In the genomic region with DNA sequence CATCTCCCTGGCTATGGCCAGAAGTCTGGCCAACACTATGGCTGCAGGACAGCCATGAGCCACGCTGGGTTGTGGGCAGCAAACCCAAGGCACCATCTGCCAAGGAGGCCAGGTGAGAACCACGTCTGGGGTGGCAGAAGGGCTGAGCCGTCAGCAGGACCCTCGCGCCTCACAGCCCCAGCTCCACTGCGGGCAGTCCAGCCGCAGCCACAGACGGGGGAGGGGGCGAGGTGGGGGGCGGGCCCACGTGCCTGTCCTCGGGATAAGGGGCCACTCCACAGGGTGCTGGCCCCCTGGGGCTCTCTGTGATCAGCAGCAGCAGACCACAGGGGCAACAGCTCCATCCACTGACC, we compare ENCODE assay signal across 13 cellular contexts. TPM values are rescaled to one million over a fixed set of nuclear protein-coding genes. Genes with fewer than 3 reads are reported as not detected.
A peak's percentile ranks its signal among the peaks of the same experiment; 100 is the strongest.
DNase-seq lines count a peak whose midpoint lies in the region; ATAC-seq, FAIRE-seq and TF ChIP-seq lines count a peak whose summit lies in the region.
"Had no signal": no experiment of that assay in that cellular context is flagged by ENCODE, and none has a peak within 500 bp of the region (broad histone marks: within the 10 kb centered on the region; RNA-seq: fewer than 3 reads in every experiment).

No MANE protein-coding gene starts in this region.

- H3K14ac ChIP-seq in H1 (ENCODE audit: insufficient read length), result no peak overlapping the region

- no peaks in the 10 kb centered on the region for H3K9me3 ChIP-seq in HEK293 (ENCODE audit: control insufficient read depth, insufficient read depth, low read depth, low read length)
- H3K9me3 ChIP-seq in H1 (ENCODE audit: insufficient read depth in 2 of 2, low read depth in 1 of 2, low read length in 1 of 2), result no peaks in the 10 kb centered on the region; a peak in 1 of 4 replicates
- H3K9me3 ChIP-seq in psoas muscle, result no peaks in the 10 kb centered on the region
- H3K9me3 ChIP-seq: HAP-1, SJCRH30 had no signal

- no peak overlapping the region for H2AK5ac ChIP-seq in H1 (ENCODE audit: low read depth, low read length)

- POLR2A ChIA-PET in HEK293 (lab: Yijun Ruan, JAX), result interaction anchor here (1.0 to 2.0 kb wide), 3 partner anchors 9 to 66 kb away, joined by 3 to 6 read pairs (median 5); no protein-coding TSS in a partner anchor
- POLR2A ChIA-PET in H1 (lab: Charles Lee; ENCODE audit: partially characterized antibody), result interaction anchor here (0.6 to 5.9 kb wide), 3 partner anchors 7 to 212 kb away, joined by 3 to 41 read pairs (median 3); partner anchors contain the start of gene BAIAP2

- peaks cover 0 to 2% (median under 1%) of the 10 kb centered on the region in 4 experiments; a peak in 5 of 7 replicates for H3K27me3 ChIP-seq in H1 (replicated peaks in 1 of 4; ENCODE audit: control insufficient read depth in 3 of 4, extremely low read depth in 1 of 4, insufficient read depth in 3 of 4, low read length in 3 of 4)
- H3K27me3 ChIP-seq in psoas muscle (ENCODE audit: insufficient read depth in 3 of 3, low read length in 2 of 3), result peaks cover 0 to 36% (median 17%) of the 10 kb centered on the region in 3 donors

- H2BK12ac ChIP-seq in H1 (ENCODE audit: low read depth, low read length), result peak overlapping the region; percentile 17; the same call in 1 of the 2 replicates

- H3K4me1 ChIP-seq in HEK293 (ENCODE audit: control insufficient read depth, insufficient read depth, low read length) (no peaks in the 10 kb centered on the region), H1 (replicated peaks in 1 of 4; ENCODE audit: control insufficient read depth in 3 of 4, insufficient read depth in 4 of 4, low read length in 3 of 4) (peaks cover 0 to 4% (median under 1%) of the 10 kb centered on the region in 4 experiments; a peak in 2 of 7 replicates), psoas muscle (peaks cover 25% of the 10 kb centered on the region)
- H3K4me1 ChIP-seq: HAP-1, SJCRH30 had no signal

- no peak overlapping the region for H3K9ac ChIP-seq in H1 (replicated peaks in 1 of 4; ENCODE audit: extremely low read depth in 1 of 4, low read depth in 3 of 4, low read length in 3 of 4)

- no peak overlapping the region; the same call in 1 of the 2 replicates for H2BK15ac ChIP-seq in H1 (ENCODE audit: low read length)

- H4K20me1 ChIP-seq in H1 (replicated peaks in 1 of 2; ENCODE audit: control insufficient read depth in 1 of 2, insufficient read depth in 2 of 2, low read length in 2 of 2), result peaks cover 0 to 5% of the 10 kb centered on the region in 2 experiments

- H3K23me2 ChIP-seq in H1 (ENCODE audit: low read depth, low read length), result no peaks in the 10 kb centered on the region

- H2BK120ac ChIP-seq in H1 (replicated peaks; ENCODE audit: low read depth, low read length), result no peak overlapping the region

- intact Hi-C loops in psoas muscle (cut with DNase I), result loop anchor here in 1 of 2 donors (10.0 kb wide), 1 partner anchor 216 kb away; no protein-coding TSS in a partner anchor

- TF ChIP-seq CTCF in HEK293 (tag by site-specific recombination; IDR thresholded peaks at IDR 0.05) (no peak), H1 (IDR thresholded peaks at IDR 0.05; ENCODE audit: control extremely low read depth in 1 of 3, insufficient read depth in 1 of 3, low read depth in 1 of 3, low read length in 3 of 3) (no peak), psoas muscle (IDR thresholded peaks at IDR 0.05) (no peak)

- FAIRE-seq in H1 (lab: Jason Lieb, UNC), result no peak

- 85% methylated on average over 12 of the region's 12 CpGs; no CpG with 5 or more reads in 1 of the 2 experiments for WGBS in H1 (ENCODE audit: extremely low coverage in 1 of 2, insufficient coverage in 1 of 2, insufficient read length in 1 of 2, insufficient replicate concordance in 2 of 2, low coverage in 1 of 2, low lambda C conversion rate in 2 of 2, missing lambda C conversion rate in 1 of 2), 2 experiments
- WGBS in psoas muscle, 3 donors, result 36 to 53% (median 43%) methylated on average over 7 to 12 of the region's 12 CpGs

- CTCF ChIA-PET in HEK293 (lab: Yijun Ruan, JAX) (interaction anchor here (0.6 to 1.4 kb wide), 3 partner anchors 70 to 167 kb away, joined by 3 to 8 read pairs (median 3); no protein-coding TSS in a partner anchor), H1 (lab: Charles Lee; ENCODE audit: partially characterized antibody) (interaction anchor here (0.9 to 12.9 kb wide), 4 partner anchors 9 to 68 kb away, joined by 4 to 110 read pairs (median 7); no protein-coding TSS in a partner anchor)

- H4K5ac ChIP-seq in H1 (ENCODE audit: insufficient read length, low read depth, low read length), result no peak overlapping the region

- H3K27ac ChIP-seq in HEK293 (ENCODE audit: extremely low read depth, low read depth, low read length) (no peak overlapping the region), H1 (ENCODE audit: low read depth, low read length) (no peak overlapping the region), psoas muscle (no peak overlapping the region)
- H3K27ac ChIP-seq: SJCRH30 had no signal

- DNase-seq in D341Med (ENCODE audit: low spot score) (peak; percentile 43), H1 (ENCODE audit: low read depth in 1 of 2, low spot score in 2 of 2) (no peak), psoas muscle (peak; percentile 10 to 42), GOT3 (lab: John Stamatoyannopoulos, UW) (no peak), NCI-H1694 treated with DMSO at 0.1 percent for 48 hours (lab: John Stamatoyannopoulos, UW) (no peak)
- no peak for DNase-seq in activated CD4-positive, alpha-beta T cell treated with anti-CD3 and anti-CD28 coated beads for 4 hours
- DNase-seq: CD4-positive, alpha-beta T cell; MV-4-11; NCI-H1417 treated with DMSO at 0.1 percent for 48 hours; NCI-H2081; SJCRH30 had no signal

- H3K4me2 ChIP-seq in H1 (ENCODE audit: insufficient read depth in 1 of 2, low read depth in 2 of 2, low read length in 2 of 2), result no peak overlapping the region

- H3K36me3 ChIP-seq in HEK293 (ENCODE audit: control insufficient read depth in 2 of 2, insufficient read depth in 1 of 2, low read length in 2 of 2), result peaks cover 0 to 13% of the 10 kb centered on the region in 2 experiments; a peak in 1 of 3 replicates
- H3K36me3 ChIP-seq in H1 (ENCODE audit: control insufficient read depth in 2 of 4, insufficient read depth in 4 of 4, low read length in 3 of 4), result no peaks in the 10 kb centered on the region
- H3K36me3 ChIP-seq in psoas muscle (ENCODE audit: insufficient read depth in 1 of 2, low read depth in 1 of 2), result no peaks in the 10 kb centered on the region
- H3K36me3 ChIP-seq: HAP-1, SJCRH30 had no signal

- H3K4me3 ChIP-seq in HEK293 (ENCODE audit: low read depth, low read length) (no peak overlapping the region), H1 (ENCODE audit: extremely low read depth in 1 of 4, insufficient read depth in 2 of 4, low read depth in 3 of 4, low read length in 4 of 4) (no peak overlapping the region), psoas muscle (no peak overlapping the region)
- H3K4me3 ChIP-seq: HAP-1, SJCRH30 had no signal

- TF ChIP-seq RAD21 in H1 (IDR thresholded peaks at IDR 0.05 in 1 of 2, conservative IDR thresholded peaks at IDR 0.05 in 1 of 2; ENCODE audit: low read depth in 2 of 2, low read length in 2 of 2), result no peak

- no peak for ATAC-seq in psoas muscle

- H2BK5ac ChIP-seq in H1 (ENCODE audit: low read depth, low read length), result no peak overlapping the region

- H4K8ac ChIP-seq in H1 (ENCODE audit: extremely low read depth, insufficient read depth, low read length), result 0 out of 2 replicates have a peak overlapping the region, but pooled peaks have one; percentile 42

- no peak overlapping the region for H3K4ac ChIP-seq in H1 (replicated peaks; ENCODE audit: insufficient read length, low read depth, low read length)

- no peak overlapping the region for H2AFZ ChIP-seq in H1 (ENCODE audit: low read length)

- 0 out of 2 replicates have a peak, but pooled peaks cover 2% of the 10 kb centered on the region for H3K79me1 ChIP-seq in H1 (ENCODE audit: low read depth, low read length)

- no peaks in the 10 kb centered on the region for H3K79me2 ChIP-seq in H1 (ENCODE audit: control insufficient read depth in 1 of 2, insufficient read depth in 2 of 2, low read length in 2 of 2)

- H3K18ac ChIP-seq in H1 (ENCODE audit: extremely low read depth, low read length), result no peak overlapping the region

- no peak for TF ChIP-seq POLR2A in H1 (IDR thresholded peaks at IDR 0.05; ENCODE audit: control extremely low read depth in 1 of 2, low read depth in 2 of 2, low read length in 2 of 2)

- no peak overlapping the region for H4K91ac ChIP-seq in H1 (replicated peaks; ENCODE audit: insufficient read length, low read length)

- no peak overlapping the region for H3K23ac ChIP-seq in H1 (ENCODE audit: insufficient read length)

- no peak for TF ChIP-seq EP300 in H1 (IDR thresholded peaks at IDR 0.05; ENCODE audit: borderline replicate concordance in 1 of 2, low read depth in 2 of 2, low read length in 2 of 2)

- H2BK20ac ChIP-seq in H1 (ENCODE audit: low read length), result no peak overlapping the region

- no peak overlapping the region for H3K56ac ChIP-seq in H1 (replicated peaks; ENCODE audit: insufficient read length, low read depth, low read length)

TF ChIP-seq in HEK293, 187 proteins besides CTCF, POLR2A, EP300 and RAD21 (continues in another document):
- no peak for TF ChIP-seq ZNF768 (tag by site-specific recombination; IDR thresholded peaks at IDR 0.05)

RNA-seq across cellular contexts. Expression of gene BAIAP2, which starts 6.5 kb away (rescaled TPM):
- 18.4 and 22.8 TPM in 2 replicates for total RNA-seq in H1 (2021; fragmentation: NEBNext Ultra II Directional; extraction: Animal tissue kit (Norgen Biotek cat#: 25700))
- polyA plus RNA-seq in H1 (2011; rRNA removed) (10.0 and 19.8 TPM in 2 replicates), psoas muscle (10 to 100 TPM in 1 of 3 donors, 1 to 10 TPM in 2; 3.9 to 13.5 (median 6.5) TPM)
- polyA plus RNA-seq in H1 (2011; cell fraction: cytosol; rRNA removed), result 8.2 TPM
- 25.9 TPM for polyA plus RNA-seq in H1 (2011; cell fraction: nucleus; rRNA removed)
- polyA plus RNA-seq in H1 (2012, experiment 1 of 2), result 12.1 to 15.1 TPM (median 14.9 TPM) in 4 replicates
- 15.4 TPM for polyA plus RNA-seq in H1 (2012, experiment 2 of 2)
- polyA plus RNA-seq in H1 (2013, experiment 1 of 2), result 12.5 TPM
- 11.0 TPM for polyA plus RNA-seq in H1 (2013, experiment 2 of 2)
- 9.6 and 11.6 TPM in 2 replicates for polyA minus RNA-seq in H1 (2011; rRNA and poly(A)+ RNA removed)
- polyA minus RNA-seq in H1 (2011; cell fraction: cytosol; rRNA and poly(A)+ RNA removed), result 15.8 TPM
- 25.5 TPM for polyA minus RNA-seq in H1 (2011; cell fraction: nucleus; rRNA and poly(A)+ RNA removed)
- total RNA-seq in psoas muscle, result 10 to 100 TPM in 2 of 4 donors, 1 to 10 TPM in 2; 4.7 to 28.9 (median 10.0) TPM

RNA-seq across cellular contexts. Expression of gene CHMP6, which starts 36.8 kb away (rescaled TPM):
- 15.7 and 16.0 TPM in 2 replicates for total RNA-seq in H1 (2021; fragmentation: NEBNext Ultra II Directional; extraction: Animal tissue kit (Norgen Biotek cat#: 25700))
- polyA plus RNA-seq in H1 (2011; rRNA removed) (24.3 and 28.9 TPM in 2 replicates), psoas muscle (10 to 100 TPM; 38.3 to 53.2 (median 45.6) TPM)
- polyA plus RNA-seq in H1 (2011; cell fraction: cytosol; rRNA removed), result 22.9 TPM
- polyA plus RNA-seq in H1 (2011; cell fraction: nucleus; rRNA removed), result 23.5 TPM
- 8.5 to 14.9 TPM (median 13.4 TPM) in 4 replicates for polyA plus RNA-seq in H1 (2012, experiment 1 of 2)
- polyA plus RNA-seq in H1 (2012, experiment 2 of 2), result 13.4 TPM
- polyA plus RNA-seq in H1 (2013, experiment 1 of 2), result 9.5 TPM
- polyA plus RNA-seq in H1 (2013, experiment 2 of 2), result 7.9 TPM
- 5.7 and 6.4 TPM in 2 replicates for polyA minus RNA-seq in H1 (2011; rRNA and poly(A)+ RNA removed)
- polyA minus RNA-seq in H1 (2011; cell fraction: cytosol; rRNA and poly(A)+ RNA removed), result 7.2 TPM
- polyA minus RNA-seq in H1 (2011; cell fraction: nucleus; rRNA and poly(A)+ RNA removed), result 15.6 TPM
- 10 to 100 TPM; 32.0 to 36.9 (median 33.6) TPM for total RNA-seq in psoas muscle

Comparison
In these comparisons a context has a peak if more than half of its experiments do, and no peak if none do; other contexts are left out.
1. DNase-seq: peak in D341Med (single experiment) and psoas muscle (2 of 2); none in H1 (0 of 2), GOT3 (single experiment), activated CD4-positive, alpha-beta T cell treated with anti-CD3 and anti-CD28 coated beads for 4 hours (0 of 2) and NCI-H1694 treated with DMSO at 0.1 percent for 48 hours (single experiment).